6 cellular contexts compared by ENCODE assay signal in the genomic region with DNA sequence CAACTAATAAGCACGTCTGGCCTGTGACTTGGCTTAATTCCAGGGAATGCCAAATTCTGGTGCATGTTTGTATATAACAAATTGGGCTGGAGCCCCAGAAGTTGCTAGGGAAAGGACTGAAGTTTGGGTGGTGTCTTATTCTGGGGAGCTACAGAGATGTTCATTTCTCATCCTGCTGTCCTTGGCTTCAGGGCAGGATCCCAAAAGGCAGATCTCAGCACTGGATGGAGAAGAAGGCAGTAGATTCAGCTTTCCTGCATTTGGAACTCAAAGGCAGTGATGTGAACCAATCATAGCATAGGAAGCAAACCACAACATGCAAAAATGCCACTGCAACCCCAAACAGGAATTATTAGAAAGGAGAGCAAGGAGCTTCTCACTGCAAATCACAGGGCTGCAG.
"Had no signal": no experiment of that assay in that cellular context is flagged by ENCODE, and none has a peak within 500 bp of the region (broad histone marks: within the 10 kb centered on the region; RNA-seq: fewer than 3 reads in every experiment).

No MANE protein-coding gene starts in this region.

- H2AFZ ChIP-seq: GM23338 had no signal

- H3K27ac ChIP-seq: HL-60 had no signal

- H3K4me3 ChIP-seq: GM23338, K562 had no signal

- H3K4me1 Mint-ChIP-seq: GM23338, H9 had no signal

- H3K27ac Mint-ChIP-seq: GM23338, H9 had no signal

- H3K4me2 ChIP-seq: GM23338 had no signal

- DNase-seq: H9, HCEC 1CT had no signal

- ATAC-seq: GM23338, HepG2, K562 had no signal

- H3K4me3 Mint-ChIP-seq: GM23338, H9 had no signal

- H3K9me3 Mint-ChIP-seq: GM23338 had no signal
